In genomic region chr1:23979387-23980005, GRCh38 we compare ENCODE assay signal across 1 cellular context.
TF ChIP-seq lines count a peak whose summit lies in the region.

No MANE protein-coding gene starts in this region.

TF ChIP-seq in H1, 55 proteins besides CTCF, POLR2A, EP300 and RAD21 (continued from another document):
- TF ChIP-seq HDAC2 (IDR thresholded peaks at IDR 0.05; ENCODE audit: borderline replicate concordance in 1 of 2, low read depth in 2 of 2, low read length in 2 of 2) (no peak; a peak in 1 of 4 replicates), RXRA (IDR thresholded peaks at IDR 0.05; ENCODE audit: insufficient read depth, low read depth, low read length) (0 out of 2 replicates have a peak, but pooled peaks have one; percentile 67), SIN3A (conservative IDR thresholded peaks at IDR 0.05 in 1 of 2, IDR thresholded peaks at IDR 0.05 in 1 of 2; ENCODE audit: low read depth in 1 of 2, low read length in 2 of 2) (peak in 1 of 2 experiments; percentile 60; a peak in 1 of 4 replicates), TEAD4 (IDR thresholded peaks at IDR 0.05; ENCODE audit: low read depth, low read length) (0 out of 2 replicates have a peak, but pooled peaks have one; percentile 10), JUN (IDR thresholded peaks at IDR 0.05; ENCODE audit: low read depth, low read length) (no peak)
